9 cellular contexts compared by ENCODE assay signal in genomic region chr3:22959593-22959992, GRCh38.
DNase-seq lines count a peak whose midpoint lies in the region; ATAC-seq lines count a peak whose summit lies in the region.
"Had no signal": no experiment of that assay in that cellular context is flagged by ENCODE, and none has a peak within 500 bp of the region (broad histone marks: within the 10 kb centered on the region; RNA-seq: fewer than 3 reads in every experiment).

No MANE protein-coding gene starts in this region.

- peak; percentile 97 for ATAC-seq in GM19023 (IDR thresholded peaks at IDR 0.05; ENCODE audit: unreplicated experiment)
- ATAC-seq in GM21825 (IDR thresholded peaks at IDR 0.05; ENCODE audit: unreplicated experiment), result peak; percentile 96
- ATAC-seq in HG03354 (IDR thresholded peaks at IDR 0.05; ENCODE audit: poor library complexity, severe bottlenecking, unreplicated experiment), result peak; percentile 88
- peak; percentile 57 for ATAC-seq in stimulated activated naive CD8-positive, alpha-beta T cell treated with anti-CD3 and anti-CD28 coated beads, Interleukin-15, Interleukin-2, amounts not matched to agents 100 U/mL and 50 U/mL, for 24 hours
- ATAC-seq: Right ventricle myocardium inferior had no signal

- intact Hi-C loops in posterior cingulate gyrus (cut with DNase I), result no loop called here

- no peak for DNase-seq in stimulated activated naive CD8-positive, alpha-beta T cell treated with anti-CD3 and anti-CD28 coated beads, Interleukin-15, Interleukin-2, amounts not matched to agents 100 U/mL and 50 U/mL, for 24 hours
- DNase-seq in NCI-H446 treated with DMSO at 0.1 percent for 48 hours (lab: John Stamatoyannopoulos, UW) (no peak), posterior cingulate gyrus (no peak), retina (no peak)
- DNase-seq: NCI-H2081 treated with DMSO at 0.1 percent for 48 hours had no signal
